17 cellular contexts compared by ENCODE assay signal in genomic region chr19:2223959-2224358, GRCh38. TPM values are rescaled to one million over a fixed set of nuclear protein-coding genes. Genes with fewer than 3 reads are reported as not detected.
DNase-seq lines count a peak whose midpoint lies in the region; ATAC-seq and TF ChIP-seq lines count a peak whose summit lies in the region.
"Had no signal": no experiment of that assay in that cellular context is flagged by ENCODE, and none has a peak within 500 bp of the region (broad histone marks: within the 10 kb centered on the region; RNA-seq: fewer than 3 reads in every experiment).

No MANE protein-coding gene starts in this region.

- H3K4me1 Mint-ChIP-seq in activated T-cell treated with anti-CD3 and anti-CD28 coated beads, Interleukin-2, amount 50 U/mL, for 72 hours (ENCODE audit: low read depth): peaks cover 5% of the 10 kb centered on the region
- H3K4me1 Mint-ChIP-seq in endothelial cell (ENCODE audit: unreplicated experiment) (peaks cover 4% of the 10 kb centered on the region), type B pancreatic cell (ENCODE audit: unreplicated experiment) (no peaks in the 10 kb centered on the region)

- H3K9me3 ChIP-seq in HAP-1: no peaks in the 10 kb centered on the region
- H3K9me3 ChIP-seq: A549, transverse colon had no signal

- H3K9me3 Mint-ChIP-seq in activated T-cell treated with anti-CD3 and anti-CD28 coated beads, Interleukin-2, amount 50 U/mL, for 72 hours: no peaks in the 10 kb centered on the region
- H3K9me3 Mint-ChIP-seq in endothelial cell (ENCODE audit: unreplicated experiment): no peaks in the 10 kb centered on the region
- H3K9me3 Mint-ChIP-seq in type B pancreatic cell: no peaks in the 10 kb centered on the region
- H3K9me3 Mint-ChIP-seq: activated naive CD4-positive, alpha-beta T cell treated with anti-CD3 and anti-CD28 coated beads for 36 hours had no signal

- no peaks in the 10 kb centered on the region for H3K27me3 ChIP-seq in HAP-1 (ENCODE audit: low read depth)
- H3K27me3 ChIP-seq: transverse colon had no signal

- peak overlapping the region; percentile 85 for H3K27ac Mint-ChIP-seq in activated T-cell treated with anti-CD3 and anti-CD28 coated beads, Interleukin-2, amount 50 U/mL, for 72 hours
- H3K27ac Mint-ChIP-seq in endothelial cell (ENCODE audit: unreplicated experiment) (peak overlapping the region; percentile 67), type B pancreatic cell (peak overlapping the region; percentile 58)
- H3K27ac Mint-ChIP-seq: activated naive CD4-positive, alpha-beta T cell treated with anti-CD3 and anti-CD28 coated beads for 36 hours had no signal

- peaks cover 52% of the 10 kb centered on the region for H3K36me3 ChIP-seq in HAP-1 (replicated peaks)

- in situ Hi-C loops in HAP-1 (cut with MboI; ENCODE audit: low sequenced_read_pairs): no loop called here

- no peak overlapping the region for H3K4me3 ChIP-seq in HAP-1
- H3K4me3 ChIP-seq: A549, transverse colon had no signal

- DNase-seq in activated T-cell treated with anti-CD3 and anti-CD28 coated beads, Interleukin-2, amount 50 U/mL, for 72 hours: no peak
- no peak for DNase-seq in activated T-cell treated with anti-CD3 and anti-CD28 coated beads, Interleukin-2, amount 50 U/mL, for 48 hours
- DNase-seq in NAMALWA (ENCODE audit: low spot score) (peak; percentile 43), endothelial cell (ENCODE audit: low spot score) (no peak), type B pancreatic cell (ENCODE audit: extremely low spot score, unreplicated experiment) (no peak), HAP-1 (ENCODE audit: low spot score in 2 of 2) (no peak)
- DNase-seq: activated CD4-positive, alpha-beta T cell treated with anti-CD3 and anti-CD28 coated beads for 48 hours; activated naive CD4-positive, alpha-beta T cell treated with anti-CD3 and anti-CD28 coated beads for 36 hours; central memory CD4-positive, alpha-beta T cell; DMS153; NCI-H2081 treated with DMSO at 0.1 percent for 48 hours; small intestine; transverse colon had no signal

- H3K4me3 Mint-ChIP-seq in activated T-cell treated with anti-CD3 and anti-CD28 coated beads, Interleukin-2, amount 50 U/mL, for 72 hours: no peak overlapping the region
- H3K4me3 Mint-ChIP-seq in endothelial cell (ENCODE audit: unreplicated experiment): no peak overlapping the region
- no peak overlapping the region for H3K4me3 Mint-ChIP-seq in type B pancreatic cell
- H3K4me3 Mint-ChIP-seq: activated naive CD4-positive, alpha-beta T cell treated with anti-CD3 and anti-CD28 coated beads for 36 hours had no signal

- H3K36me3 Mint-ChIP-seq in activated T-cell treated with anti-CD3 and anti-CD28 coated beads, Interleukin-2, amount 50 U/mL, for 72 hours (ENCODE audit: insufficient read depth in 2 of 2): peaks cover 3 to 14% of the 10 kb centered on the region in 2 donors
- H3K36me3 Mint-ChIP-seq in endothelial cell (ENCODE audit: low read depth, unreplicated experiment) (peaks cover 14% of the 10 kb centered on the region), type B pancreatic cell (no peaks in the 10 kb centered on the region)

- TF ChIP-seq CTCF in endothelial cell (IDR thresholded peaks at IDR 0.05; ENCODE audit: unreplicated experiment) (no peak), type B pancreatic cell (conservative IDR thresholded peaks at IDR 0.05) (no peak)

- peak in 1 of 2 donors; percentile 64 for ATAC-seq in activated T-cell treated with anti-CD3 and anti-CD28 coated beads, Interleukin-2, amount 50 U/mL, for 72 hours (replicated peaks in 1 of 2)
- ATAC-seq in GM19463 (IDR thresholded peaks at IDR 0.05; ENCODE audit: unreplicated experiment) (no peak), GM18907 (IDR thresholded peaks at IDR 0.05; ENCODE audit: unreplicated experiment) (no peak)
- ATAC-seq: A549, left lobe of liver had no signal

- no peaks in the 10 kb centered on the region for H3K4me1 ChIP-seq in HAP-1
- H3K4me1 ChIP-seq: transverse colon had no signal

- no peaks in the 10 kb centered on the region for H3K27me3 Mint-ChIP-seq in activated T-cell treated with anti-CD3 and anti-CD28 coated beads, Interleukin-2, amount 50 U/mL, for 72 hours (ENCODE audit: low read depth)
- peaks cover 11% of the 10 kb centered on the region for H3K27me3 Mint-ChIP-seq in endothelial cell (ENCODE audit: unreplicated experiment)
- no peaks in the 10 kb centered on the region for H3K27me3 Mint-ChIP-seq in type B pancreatic cell

RNA-seq across cellular contexts. Expression of gene PLEKHJ1, which starts 12.2 kb away (rescaled TPM):
- total RNA-seq in activated T-cell treated with anti-CD3 and anti-CD28 coated beads, Interleukin-2, amount 50 U/mL, for 72 hours: 10 to 100 TPM; 67.4 to 92.7 TPM
- total RNA-seq in endothelial cell (ENCODE audit: unreplicated experiment) (126 TPM), type B pancreatic cell (ENCODE audit: low replicate concordance) (107 and 131 TPM in 2 replicates)

RNA-seq across cellular contexts. Expression of gene SF3A2, which starts 12.7 kb away (rescaled TPM):
- 100 to 1,000 TPM; 146 to 147 TPM for total RNA-seq in activated T-cell treated with anti-CD3 and anti-CD28 coated beads, Interleukin-2, amount 50 U/mL, for 72 hours
- total RNA-seq in endothelial cell (ENCODE audit: unreplicated experiment) (137 TPM), type B pancreatic cell (ENCODE audit: low replicate concordance) (95.5 and 129 TPM in 2 replicates)

RNA-seq across cellular contexts. Expression of gene AMH, which starts 25.2 kb away (rescaled TPM):
- 1 to 10 TPM; 4.6 to 10.0 TPM for total RNA-seq in activated T-cell treated with anti-CD3 and anti-CD28 coated beads, Interleukin-2, amount 50 U/mL, for 72 hours
- 5.6 TPM for total RNA-seq in endothelial cell (ENCODE audit: unreplicated experiment)
- total RNA-seq in type B pancreatic cell (ENCODE audit: low replicate concordance): 13.8 and 49.5 TPM in 2 replicates

RNA-seq across cellular contexts. Expression of gene JSRP1, which starts 32.3 kb away (rescaled TPM):
- total RNA-seq in activated T-cell treated with anti-CD3 and anti-CD28 coated beads, Interleukin-2, amount 50 U/mL, for 72 hours: 1 to 10 TPM in 1 of 2 donors, under 1 TPM in 1; 0.72 to 1.6 TPM
- total RNA-seq in endothelial cell (ENCODE audit: unreplicated experiment): not detected
- total RNA-seq in type B pancreatic cell (ENCODE audit: low replicate concordance): 0.72 TPM in 1 of 2 replicates, not detected in the other

RNA-seq across cellular contexts. Expression of gene PEAK3, which starts 58.0 kb away (rescaled TPM):
- total RNA-seq in activated T-cell treated with anti-CD3 and anti-CD28 coated beads, Interleukin-2, amount 50 U/mL, for 72 hours: under 1 TPM in 1 of 2 donors, not detected in 1; 0.09 TPM
- total RNA-seq in endothelial cell (ENCODE audit: unreplicated experiment): 0.97 TPM
- total RNA-seq in type B pancreatic cell (ENCODE audit: low replicate concordance): 0.10 TPM in 1 of 2 replicates, not detected in the other
- total RNA-seq: activated naive CD4-positive, alpha-beta T cell treated with anti-CD3 and anti-CD28 coated beads for 36 hours had no signal
